In genomic region chr6:11773581-11773980, GRCh38 we compare ENCODE assay signal across 15 cellular contexts. TPM values are rescaled to one million over a fixed set of nuclear protein-coding genes. Genes with fewer than 3 reads are reported as not detected.
A peak's percentile ranks its signal among the peaks of the same experiment; 100 is the strongest.
DNase-seq lines count a peak whose midpoint lies in the region; ATAC-seq, FAIRE-seq and TF ChIP-seq lines count a peak whose summit lies in the region.
"Had no signal": no experiment of that assay in that cellular context is flagged by ENCODE, and none has a peak within 500 bp of the region (broad histone marks: within the 10 kb centered on the region; RNA-seq: fewer than 3 reads in every experiment).

No MANE protein-coding gene starts in this region.

- WGBS in HepG2 (ENCODE audit: low lambda C conversion rate): 0% methylated on average over 2 of the region's 2 CpGs
- WGBS in right lobe of liver (ENCODE audit: insufficient coverage, low coverage, low lambda C conversion rate, missing lambda C conversion rate): 100% methylated on average over 1 of the region's 2 CpGs
- WGBS in K562 (ENCODE audit: insufficient coverage, low coverage, missing lambda C conversion rate): 44% methylated on average over 2 of the region's 2 CpGs
- 85 to 100% (median 95%) methylated on average over 2 of the region's 2 CpGs for WGBS in spleen, 5 donors

- ATAC-seq in HepG2: no peak
- ATAC-seq in right lobe of liver: no peak
- ATAC-seq in K562: no peak
- ATAC-seq in GM21360 (IDR thresholded peaks at IDR 0.05; ENCODE audit: unreplicated experiment): no peak
- ATAC-seq: GM12878 had no signal

- H3K9ac ChIP-seq in HepG2 (ENCODE audit: insufficient read depth, low read depth, low read length) (no peak overlapping the region), K562 (ENCODE audit: insufficient read depth in 1 of 2, low read depth in 2 of 2, low read length in 2 of 2) (peak overlapping the region in 1 of 2 experiments; percentile 74; a peak in 1 of 4 replicates), keratinocyte (ENCODE audit: control insufficient read depth, extremely low read depth, insufficient read depth, low read length) (peak overlapping the region; percentile 65)
- H3K9ac ChIP-seq: BLaER1 treated with 17β-estradiol and CSF1 and Interleukin-3, amounts not matched to agents 10 nM and 100 nM had no signal

- H3K4me1 ChIP-seq in HepG2 (ENCODE audit: insufficient read depth, low read length) (no peaks in the 10 kb centered on the region), right lobe of liver (no peaks in the 10 kb centered on the region), K562 (replicated peaks in 1 of 2; ENCODE audit: control insufficient read depth in 2 of 2, insufficient read depth in 2 of 2, low read length in 2 of 2) (peaks cover 24 to 54% of the 10 kb centered on the region in 2 experiments), keratinocyte (ENCODE audit: control insufficient read depth, extremely low read depth, insufficient read depth, low read length) (peaks cover 42% of the 10 kb centered on the region), spleen (peaks cover 0 to 17% (median 7%) of the 10 kb centered on the region in 6 donors)

- TF ChIP-seq CTCF in HepG2 (CRISPR knock-in tag; IDR thresholded peaks at IDR 0.05) (no peak), right lobe of liver (IDR thresholded peaks at IDR 0.05) (no peak), K562 (IDR thresholded peaks at IDR 0.05 in 2 of 3, conservative IDR thresholded peaks at IDR 0.05 in 1 of 3; ENCODE audit: insufficient read depth in 2 of 3, low read depth in 1 of 3, low read length in 3 of 3) (no peak), keratinocyte (optimal IDR thresholded peaks at IDR 0.05 in 1 of 3, IDR thresholded peaks at IDR 0.05 in 1 of 3, conservative IDR thresholded peaks at IDR 0.05 in 1 of 3; ENCODE audit: extremely low read depth in 1 of 3, insufficient read depth in 2 of 3, low read length in 3 of 3) (no peak), spleen (IDR thresholded peaks at IDR 0.05 in 8 of 11, conservative IDR thresholded peaks at IDR 0.05 in 3 of 11) (no peak)

- H3K4me2 ChIP-seq in HepG2 (ENCODE audit: low read depth, low read length) (no peak overlapping the region), K562 (ENCODE audit: insufficient read depth, low read length) (no peak overlapping the region), keratinocyte (ENCODE audit: control insufficient read depth, extremely low read depth, insufficient read depth, low read depth, low read length) (peak overlapping the region; percentile 89)

- peaks cover 2 to 45% of the 10 kb centered on the region in 2 experiments; a peak in 4 of 5 replicates for H3K27me3 ChIP-seq in HepG2 (ENCODE audit: control insufficient read depth in 1 of 2, insufficient read depth in 2 of 2, low read length in 2 of 2)
- H3K27me3 ChIP-seq in right lobe of liver: no peaks in the 10 kb centered on the region
- H3K27me3 ChIP-seq in K562 (ENCODE audit: control insufficient read depth in 2 of 2, insufficient read depth in 2 of 2, low read length in 2 of 2): no peaks in the 10 kb centered on the region
- H3K27me3 ChIP-seq in keratinocyte (ENCODE audit: control insufficient read depth, extremely low read depth, insufficient read depth, low read length): no peaks in the 10 kb centered on the region
- H3K27me3 ChIP-seq in spleen (replicated peaks in 1 of 7): no peaks in the 10 kb centered on the region
- H3K27me3 ChIP-seq: BLaER1 treated with 17β-estradiol and CSF1 and Interleukin-3, amounts not matched to agents 10 nM and 100 nM had no signal

- intact Hi-C loops in HepG2 (cut with micrococcal nuclease; ENCODE audit: unreplicated experiment) (no loop called here), right lobe of liver (cut with DNase I) (no loop called here), K562 (cut with micrococcal nuclease) (no loop called here), spleen (cut with DNase I; ENCODE audit: low total_unique reads) (no loop called here)

- in situ Hi-C loops in HepG2 (cut with HindIII; ENCODE audit: extremely low pct_ligation_motif_present, low pct_unique_long_range_greater_than_20kb) (no loop called here), K562 (cut with MboI) (no loop called here)

- H3K79me2 ChIP-seq in HepG2 (ENCODE audit: insufficient read depth, low read length) (no peaks in the 10 kb centered on the region), K562 (ENCODE audit: control insufficient read depth, insufficient read depth, low read length) (no peaks in the 10 kb centered on the region), keratinocyte (ENCODE audit: control insufficient read depth, insufficient read depth, low read length) (no peaks in the 10 kb centered on the region)

- H3K9me1 ChIP-seq in K562 (ENCODE audit: control insufficient read depth, insufficient read depth, low read length) (no peaks in the 10 kb centered on the region), keratinocyte (ENCODE audit: control insufficient read depth, extremely low read depth, insufficient read depth, low read length) (no peaks in the 10 kb centered on the region)

- TF ChIP-seq EP300 in HepG2 (IDR thresholded peaks at IDR 0.05; ENCODE audit: low read depth in 2 of 2, low read length in 2 of 2) (no peak), HepG2 (CRISPR knock-in tag; IDR thresholded peaks at IDR 0.05; ENCODE audit: borderline replicate concordance) (no peak), K562 (IDR thresholded peaks at IDR 0.05; ENCODE audit: low read length) (no peak)

- dilution Hi-C loops in keratinocyte (cut with MboI; ENCODE audit: extremely low pct_ligation_motif_present, low sequenced_read_pairs): no loop called here

- H3K9me3 ChIP-seq in HepG2 (ENCODE audit: low read length) (no peaks in the 10 kb centered on the region), right lobe of liver (no peaks in the 10 kb centered on the region), K562 (replicated peaks; ENCODE audit: control insufficient read depth, insufficient read depth, low read depth, low read length) (no peaks in the 10 kb centered on the region), keratinocyte (ENCODE audit: control insufficient read depth, low read depth, low read length) (no peaks in the 10 kb centered on the region), spleen (no peaks in the 10 kb centered on the region)

- no peak overlapping the region for H2AFZ ChIP-seq in HepG2 (ENCODE audit: low read length)
- H2AFZ ChIP-seq in K562 (ENCODE audit: low read depth, low read length): no peak overlapping the region
- no peak overlapping the region for H2AFZ ChIP-seq in keratinocyte (ENCODE audit: control insufficient read depth, low read length)

- POLR2A ChIA-PET in HepG2 (lab: Yijun Ruan, JAX): no interaction called here
- POLR2A ChIA-PET in K562 (lab: Yijun Ruan, JAX): interaction anchor here (0.6 to 2.5 kb wide), 3 partner anchors 9 to 47 kb away, joined by 3 to 9 read pairs (median 3); no protein-coding TSS in a partner anchor

- TF ChIP-seq RAD21 in HepG2 (CRISPR knock-in tag; IDR thresholded peaks at IDR 0.05): no peak
- TF ChIP-seq RAD21 in K562 (CRISPR knock-in tag; conservative IDR thresholded peaks at IDR 0.05 in 1 of 2, IDR thresholded peaks at IDR 0.05 in 1 of 2): no peak

- CTCF ChIA-PET in HepG2 (lab: Yijun Ruan, JAX; ENCODE audit: low intra/inter-chr PET ratio, low total read pairs) (no interaction called here), K562 (lab: Yijun Ruan, JAX; ENCODE audit: low intra/inter-chr PET ratio) (no interaction called here)

- H3K27ac ChIP-seq in HepG2 (ENCODE audit: extremely low read length, insufficient read depth, low read length) (no peak overlapping the region), right lobe of liver (no peak overlapping the region), K562 (ENCODE audit: extremely low read depth, low read depth, low read length) (no peak overlapping the region), keratinocyte (ENCODE audit: control insufficient read depth, insufficient read depth, low read length) (peak overlapping the region; percentile 100), spleen (no peak overlapping the region)
- H3K27ac ChIP-seq: BLaER1 treated with 17β-estradiol and CSF1 and Interleukin-3, amounts not matched to agents 10 nM and 100 nM; HL-60 had no signal

- no peak overlapping the region for H3K4me3 ChIP-seq in HepG2 (replicated peaks in 1 of 3; ENCODE audit: insufficient read depth in 1 of 3, low read depth in 2 of 3, low read length in 3 of 3)
- H3K4me3 ChIP-seq in right lobe of liver: no peak overlapping the region
- H3K4me3 ChIP-seq in K562: no peak overlapping the region
- H3K4me3 ChIP-seq in keratinocyte (ENCODE audit: control insufficient read depth in 2 of 3, extremely low read depth in 1 of 3, insufficient read depth in 2 of 3, low read depth in 1 of 3, low read length in 3 of 3): no peak overlapping the region
- no peak overlapping the region for H3K4me3 ChIP-seq in spleen
- H3K4me3 ChIP-seq: BLaER1 treated with 17β-estradiol and CSF1 and Interleukin-3, amounts not matched to agents 10 nM and 100 nM; GM12878 had no signal

- DNase-seq in HepG2 (ENCODE audit: low spot score) (no peak), right lobe of liver (no peak), K562 (ENCODE audit: extremely low read depth in 1 of 4, low spot score in 3 of 4) (no peak), keratinocyte (ENCODE audit: low read depth, low spot score) (no peak), spleen (no peak), NCI-H69 (lab: John Stamatoyannopoulos, UW) (no peak), GOT3 (lab: John Stamatoyannopoulos, UW) (no peak)
- DNase-seq: 8988T; ACHN; CD4-positive, alpha-beta T cell; DMS79 had no signal

- H3K36me3 ChIP-seq in HepG2 (replicated peaks in 1 of 2; ENCODE audit: control insufficient read depth in 1 of 2, insufficient read depth in 2 of 2, low read length in 2 of 2) (no peaks in the 10 kb centered on the region), right lobe of liver (no peaks in the 10 kb centered on the region), K562 (ENCODE audit: control insufficient read depth, insufficient read depth, low read length) (no peaks in the 10 kb centered on the region), keratinocyte (ENCODE audit: control insufficient read depth in 2 of 2, extremely low read depth in 1 of 2, insufficient read depth in 2 of 2, low read length in 2 of 2) (no peaks in the 10 kb centered on the region), spleen (no peaks in the 10 kb centered on the region)
- H3K36me3 ChIP-seq: BLaER1 treated with 17β-estradiol and CSF1 and Interleukin-3, amounts not matched to agents 10 nM and 100 nM had no signal

- FAIRE-seq in HepG2 (lab: Jason Lieb, UNC) (no peak), K562 (lab: Jason Lieb, UNC) (no peak), keratinocyte (lab: Jason Lieb, UNC) (no peak)
- FAIRE-seq: GM12878 had no signal

- BruUV-seq in HepG2 (replicated peaks; lab: Mats Ljungman, UMichigan): no TSS peak
- no TSS peak for BruUV-seq in K562 (replicated peaks; lab: Mats Ljungman, UMichigan)

- H4K20me1 ChIP-seq in HepG2 (ENCODE audit: insufficient read depth, low read length): no peaks in the 10 kb centered on the region
- H4K20me1 ChIP-seq in K562 (replicated peaks; ENCODE audit: control insufficient read depth, insufficient read depth, low read length): no peaks in the 10 kb centered on the region
- H4K20me1 ChIP-seq in keratinocyte (ENCODE audit: control insufficient read depth, extremely low read depth, insufficient read depth, low read length): no peaks in the 10 kb centered on the region
- H4K20me1 ChIP-seq: BLaER1 treated with 17β-estradiol and CSF1 and Interleukin-3, amounts not matched to agents 10 nM and 100 nM had no signal

- TF ChIP-seq POLR2A in HepG2 (IDR thresholded peaks at IDR 0.05; ENCODE audit: insufficient read depth in 1 of 2, low read depth in 2 of 2, low read length in 2 of 2) (no peak), right lobe of liver (IDR thresholded peaks at IDR 0.05) (no peak), K562 (conservative IDR thresholded peaks at IDR 0.05) (no peak), spleen (IDR thresholded peaks at IDR 0.05) (no peak)

RNA-seq across cellular contexts. Expression of gene ADTRP, which starts 5.0 kb away (rescaled TPM):
- total RNA-seq in HepG2 (2016; rRNA removed; fragmentation: Illumina TruSeq; extraction: Trizol) (not detected in 2 replicates), right lobe of liver (1 to 10 TPM in 2 of 6 experiments, under 1 TPM in 3, not detected in 1; 0.46 to 1.9 (median 0.92) TPM), K562 (2014; rRNA removed) (7.4 and 9.6 TPM in 2 replicates), K562 (2014; rRNA removed; fragmentation: Illumina TruSeq; extraction: Trizol) (13.3 and 13.9 TPM in 2 replicates), K562 (2015; rRNA removed; fragmentation: Illumina TruSeq; extraction: Trizol) (13.5 and 13.8 TPM in 2 replicates), K562 (2021) (11.7 and 12.3 TPM in 2 replicates), spleen (1 to 10 TPM; 1.6 to 7.4 (median 2.5) TPM)
- not detected in 2 replicates for total RNA-seq in HepG2 (2016; cell fraction: cytosol; rRNA removed; fragmentation: Illumina TruSeq; extraction: Trizol; ENCODE audit: low read depth)
- total RNA-seq in HepG2 (2016; cell fraction: insoluble cytoplasmic fraction; rRNA removed; fragmentation: Illumina TruSeq; extraction: Trizol): not detected in 2 replicates
- not detected in 2 replicates for total RNA-seq in HepG2 (2016; cell fraction: membrane; rRNA removed; fragmentation: Illumina TruSeq; extraction: Trizol)
- total RNA-seq in HepG2 (2016; cell fraction: nucleus; rRNA removed; fragmentation: Illumina TruSeq; extraction: Trizol): not detected in 2 replicates
- polyA plus RNA-seq in HepG2 (2011; rRNA removed) (not detected in 2 replicates), K562 (2011; rRNA removed) (8.7 and 10.0 TPM in 2 replicates), K562 (2014; fragmentation: Illumina TruSeq; extraction: Trizol) (21.7 and 24.0 TPM in 2 replicates), K562 (2014; fragmentation: Nextera tagmentation; extraction: Ambion mirVana) (10 to 100 TPM; 13.6 to 18.3 TPM), K562 (2014; rRNA removed) (12.9 and 16.4 TPM in 2 replicates), keratinocyte (12.7 to 43.5 TPM (median 16.7 TPM) in 3 replicates), spleen (1 to 10 TPM in 2 of 3 donors, under 1 TPM in 1; 1.00 to 2.0 (median 2.0) TPM)
- not detected in 2 replicates for polyA plus RNA-seq in HepG2 (2011; cell fraction: cytosol; rRNA removed)
- not detected in 2 replicates for polyA plus RNA-seq in HepG2 (2011; cell fraction: nucleus; rRNA removed)
- not detected in 2 replicates for polyA plus RNA-seq in HepG2 (2012)
- not detected in 2 replicates for polyA plus RNA-seq in HepG2 (2016; cell fraction: cytosol; fragmentation: Illumina TruSeq; extraction: Trizol; ENCODE audit: low read depth)
- polyA plus RNA-seq in HepG2 (2016; cell fraction: insoluble cytoplasmic fraction; fragmentation: Illumina TruSeq; extraction: Trizol; ENCODE audit: low read depth): not detected in 2 replicates
- polyA plus RNA-seq in HepG2 (2016; cell fraction: membrane; fragmentation: Illumina TruSeq; extraction: Trizol; ENCODE audit: low read depth): not detected in 2 replicates
- polyA plus RNA-seq in HepG2 (2016; cell fraction: nucleus; fragmentation: Illumina TruSeq; extraction: Trizol; ENCODE audit: insufficient read depth, low read depth): not detected in 2 replicates
- 0.42 TPM in 1 of 2 replicates, not detected in the other for polyA minus RNA-seq in HepG2 (2011; rRNA and poly(A)+ RNA removed; ENCODE audit: low replicate concordance)
- not detected in 2 replicates for polyA minus RNA-seq in HepG2 (2011; cell fraction: cytosol; rRNA and poly(A)+ RNA removed)
- polyA minus RNA-seq in HepG2 (2011; cell fraction: nucleus; rRNA and poly(A)+ RNA removed): not detected in 2 replicates
- 13.8 and 18.6 TPM in 2 replicates for total RNA-seq in K562 (2011; cell fraction: chromatin; rRNA removed; ENCODE audit: low replicate concordance)
- total RNA-seq in K562 (2011; cell fraction: nucleolus; rRNA removed): 13.8 and 20.4 TPM in 2 replicates
- total RNA-seq in K562 (2011; cell fraction: nucleoplasm; rRNA removed): 13.9 and 19.7 TPM in 2 replicates
- polyA plus RNA-seq in K562 (2011; cell fraction: cytosol; rRNA removed): 7.1 and 9.6 TPM in 2 replicates
- polyA plus RNA-seq in K562 (2011; cell fraction: nucleus; rRNA removed): 16.3 and 17.9 TPM in 2 replicates
- 19.8 and 27.5 TPM in 2 replicates for polyA plus RNA-seq in K562 (2012)
- polyA minus RNA-seq in K562 (2011; rRNA and poly(A)+ RNA removed): 7.4 and 9.3 TPM in 2 replicates
- 3.6 and 6.5 TPM in 2 replicates for polyA minus RNA-seq in K562 (2011; cell fraction: cytosol; rRNA and poly(A)+ RNA removed)
- polyA minus RNA-seq in K562 (2011; cell fraction: nucleus; rRNA and poly(A)+ RNA removed): 6.1 and 7.9 TPM in 2 replicates
- polyA plus RNA-seq in keratinocyte (2011; ENCODE audit: low read depth): 38.0 TPM
- 16.9 and 33.9 TPM in 2 replicates for polyA plus RNA-seq in keratinocyte (2011; cell fraction: cytosol; rRNA removed)
- polyA plus RNA-seq in keratinocyte (2011; cell fraction: nucleus; rRNA removed): 45.0 and 46.5 TPM in 2 replicates
- 6.5 and 42.5 TPM in 2 replicates for polyA plus RNA-seq in keratinocyte (2012; ENCODE audit: low replicate concordance)
- 5.6 to 46.4 TPM (median 21.4 TPM) in 3 replicates for polyA minus RNA-seq in keratinocyte
- polyA minus RNA-seq in keratinocyte (2011; cell fraction: cytosol; rRNA and poly(A)+ RNA removed): 15.2 TPM
- polyA minus RNA-seq in keratinocyte (2011; cell fraction: nucleus; rRNA and poly(A)+ RNA removed): 12.8 and 24.5 TPM in 2 replicates

Comparison
In these comparisons a context has a peak if more than half of its experiments do, and no peak if none do; other contexts are left out.
1. Of the 241 proteins assayed by ChIP-seq in both HepG2 and K562: peak only in HepG2: none; only in K562: ADNP, HDAC2, PTBP1 and ZFP36; in both: none; in neither: 236; mixed calls (peak in some experiments, not most) for 1.